Comparison of ENCODE assay signal across 9 cellular contexts in the genomic region with DNA sequence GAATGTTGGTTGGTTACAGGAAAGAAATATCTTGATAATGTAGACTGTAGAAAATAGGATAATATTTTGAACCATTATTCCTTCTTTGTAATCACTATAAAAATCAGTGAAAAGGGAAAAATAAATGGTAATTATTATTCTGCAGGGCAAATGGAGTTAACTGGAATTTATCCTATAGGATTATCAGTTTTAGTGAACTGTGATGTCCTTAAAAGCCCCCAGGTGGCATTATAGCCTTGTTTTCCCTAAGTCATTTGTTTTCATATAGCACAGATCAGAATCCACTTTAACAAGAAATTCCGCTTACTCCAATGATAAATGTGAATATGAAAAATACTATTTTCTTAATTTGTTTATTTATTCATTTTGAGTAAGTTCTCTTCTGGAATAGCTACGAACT. TPM values are rescaled to one million over a fixed set of nuclear protein-coding genes. Genes with fewer than 3 reads are reported as not detected.
DNase-seq lines count a peak whose midpoint lies in the region; ATAC-seq, FAIRE-seq and TF ChIP-seq lines count a peak whose summit lies in the region.
"Had no signal": no experiment of that assay in that cellular context is flagged by ENCODE, and none has a peak within 500 bp of the region (broad histone marks: within the 10 kb centered on the region; RNA-seq: fewer than 3 reads in every experiment).

No MANE protein-coding gene starts in this region.

- H3K4me1 ChIP-seq in BE2C (no peaks in the 10 kb centered on the region), kidney (ENCODE audit: control insufficient read depth in 1 of 2, insufficient read depth in 1 of 2, low read depth in 1 of 2, low read length in 2 of 2) (no peaks in the 10 kb centered on the region)
- H3K4me1 ChIP-seq: colonic mucosa had no signal

- no peaks in the 10 kb centered on the region for H3K27me3 ChIP-seq in BE2C
- H3K27me3 ChIP-seq: colonic mucosa had no signal

- H3K9me3 ChIP-seq in BE2C = no peaks in the 10 kb centered on the region
- H3K9me3 ChIP-seq in kidney (ENCODE audit: control insufficient read depth in 1 of 2, low read length in 2 of 2) = no peaks in the 10 kb centered on the region
- H3K9me3 ChIP-seq: colonic mucosa had no signal

- TF ChIP-seq CTCF in BE2C (IDR thresholded peaks at IDR 0.05; ENCODE audit: low read depth, low read length) = peak; percentile 62
- TF ChIP-seq CTCF in GM13977 (IDR thresholded peaks at IDR 0.05; ENCODE audit: extremely low read depth, insufficient read depth, missing control alignments) = peak; percentile 23
- TF ChIP-seq CTCF in epithelial cell of esophagus (IDR thresholded peaks at IDR 0.05; ENCODE audit: insufficient read depth, low read depth, low read length, missing control alignments) = peak; percentile 19
- no peak for TF ChIP-seq CTCF in kidney (IDR thresholded peaks at IDR 0.05; ENCODE audit: borderline replicate concordance, extremely low read depth, insufficient read depth)

- DNase-seq in BE2C = no peak
- no peak for DNase-seq in GM13977 (ENCODE audit: low spot score)
- peak; percentile 77 for DNase-seq in NCI-H69 (lab: John Stamatoyannopoulos, UW)
- peak; percentile 15 for DNase-seq in epithelial cell of esophagus (ENCODE audit: low read depth)
- DNase-seq in kidney = no peak
- no peak for DNase-seq in amygdala (lab: John Stamatoyannopoulos, UW)
- DNase-seq in globus pallidus (ENCODE audit: low spot score) = no peak
- DNase-seq: colonic mucosa had no signal

- H3K9ac ChIP-seq in kidney (ENCODE audit: low read length in 2 of 2) = no peak overlapping the region

- H3K4me3 ChIP-seq in BE2C (ENCODE audit: low read depth, low read length) (no peak overlapping the region), epithelial cell of esophagus (ENCODE audit: low read length) (no peak overlapping the region), kidney (ENCODE audit: low read length in 2 of 2) (no peak overlapping the region)
- H3K4me3 ChIP-seq: colonic mucosa had no signal

- intact Hi-C loops in kidney (cut with DNase I) = no loop called here

- in situ Hi-C loops in GM13977 (cut with MboI; ENCODE audit: low pct_unique_long_range_greater_than_20kb, low sequenced_read_pairs, unreplicated experiment) = no loop called here

- no peak overlapping the region for H3K27ac ChIP-seq in kidney (ENCODE audit: low read depth in 2 of 2, low read length in 2 of 2)
- H3K27ac ChIP-seq: colonic mucosa had no signal

- H3K36me3 ChIP-seq in BE2C (no peaks in the 10 kb centered on the region), kidney (ENCODE audit: control insufficient read depth in 1 of 2, insufficient read depth in 2 of 2, low read length in 2 of 2) (no peaks in the 10 kb centered on the region)
- H3K36me3 ChIP-seq: colonic mucosa had no signal

- no peak for ATAC-seq in GM21786 (IDR thresholded peaks at IDR 0.05; ENCODE audit: unreplicated experiment)

- no peak for FAIRE-seq in kidney (lab: Jason Lieb, UNC)

RNA-seq across cellular contexts. Expression of a gene that starts 26.2 kb away (rescaled TPM):
- 32.0 TPM for polyA plus RNA-seq in BE2C (2012; ENCODE audit: insufficient read depth, insufficient read length, low read depth)
- total RNA-seq in kidney = 45.2 TPM
- 16.0 TPM for polyA plus RNA-seq in kidney (ENCODE audit: insufficient read depth, low read depth, low replicate concordance)

Comparison
In these comparisons a context has a peak if more than half of its experiments do, and no peak if none do; other contexts are left out.
1. DNase-seq: peak in NCI-H69 (single experiment) and epithelial cell of esophagus (single experiment); none in BE2C (single experiment), GM13977 (single experiment), kidney (single experiment), amygdala (0 of 56) and globus pallidus (single experiment).